8 cellular contexts compared by ENCODE assay signal in the genomic region with DNA sequence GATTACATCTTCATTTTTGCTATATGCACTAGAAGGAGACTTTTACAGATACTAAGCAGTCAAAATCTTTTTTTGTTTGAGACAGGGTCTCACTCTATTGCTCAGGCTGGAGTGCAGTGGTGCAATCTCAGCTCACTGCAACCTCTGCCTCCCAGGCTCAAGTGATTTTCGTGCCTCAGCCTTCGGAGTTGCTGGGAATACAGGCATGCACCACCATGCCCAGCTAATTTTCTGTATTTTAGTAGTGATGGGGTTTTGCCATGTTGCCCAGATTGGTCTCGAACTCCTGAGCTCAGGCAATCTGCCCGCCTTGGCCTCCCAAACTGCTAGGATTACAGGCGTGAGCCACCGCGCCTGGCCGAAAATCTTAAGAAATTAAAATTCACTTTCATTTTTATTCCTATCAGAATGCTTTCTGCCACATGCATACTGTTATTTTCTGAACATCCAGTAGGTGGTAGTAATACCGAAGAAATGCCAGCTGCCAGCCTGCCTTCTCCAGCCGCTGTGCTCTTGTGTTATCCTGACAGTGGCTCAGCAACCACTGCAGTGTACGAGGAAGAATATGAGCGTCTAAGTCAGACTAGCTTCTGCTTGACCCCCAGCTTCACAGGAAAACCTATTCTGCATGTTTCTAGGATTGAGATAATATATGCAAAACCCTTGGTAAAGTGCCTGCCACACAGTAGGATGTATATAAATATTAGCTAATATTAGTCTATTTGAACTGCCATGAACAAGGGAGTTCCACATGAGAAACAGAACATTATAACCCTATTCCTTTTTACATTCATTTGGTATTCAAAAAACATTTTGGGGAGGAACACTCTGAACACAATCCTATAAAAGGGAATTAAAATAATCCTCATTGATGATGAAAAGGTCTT. TPM values are rescaled to one million over a fixed set of nuclear protein-coding genes. Genes with fewer than 3 reads are reported as not detected.
DNase-seq lines count a peak whose midpoint lies in the region; ATAC-seq and TF ChIP-seq lines count a peak whose summit lies in the region.

No MANE protein-coding gene starts in this region.

- H3K4me2 ChIP-seq in parathyroid adenoma (ENCODE audit: low read length), result no peak overlapping the region

- CTCF ChIA-PET in activated naive CD4-positive, alpha-beta T cell treated with anti-CD3 and anti-CD28 coated beads, Interleukin-2, amount 10 ng/mL, durations not matched to agents 7 days and 5 days (lab: Charles Lee), result interaction anchor here (1.0 to 3.4 kb wide), 12 partner anchors 10 to 620 kb away, joined by 3 to 12 read pairs (median 5); a partner anchor contains a TSS

- H3K9ac ChIP-seq in parathyroid adenoma, result no peak overlapping the region

- no peaks in the 10 kb centered on the region for H3K9me3 Mint-ChIP-seq in activated naive CD4-positive, alpha-beta T cell treated with anti-CD3 and anti-CD28 coated beads, Interleukin-2, amount 10 ng/mL, durations not matched to agents 7 days and 5 days

- H3K4me1 ChIP-seq in RWPE2 (ENCODE audit: insufficient read depth, poor library complexity, severe bottlenecking) (no peaks in the 10 kb centered on the region), parathyroid adenoma (peaks cover 21% of the 10 kb centered on the region)

- no peaks in the 10 kb centered on the region for H3K9me3 ChIP-seq in RWPE2 (ENCODE audit: severe bottlenecking)
- H3K9me3 ChIP-seq in parathyroid adenoma (ENCODE audit: control insufficient read depth, low read length), result no peaks in the 10 kb centered on the region

- H3K27me3 ChIP-seq in RWPE2 (ENCODE audit: insufficient read depth, poor library complexity, severe bottlenecking) (no peaks in the 10 kb centered on the region), parathyroid adenoma (ENCODE audit: control insufficient read depth, insufficient read depth, low read length) (no peaks in the 10 kb centered on the region)

- DNase-seq in Daoy (ENCODE audit: low read depth) (peak; percentile 75), LoVo (ENCODE audit: low spot score) (peak; percentile 43), RWPE2 (ENCODE audit: low spot score) (no peak), globus pallidus (ENCODE audit: low spot score) (peak; percentile 71), T1000 (lab: John Stamatoyannopoulos, UW) (no peak)
- peak; percentile 59 for DNase-seq in activated naive CD4-positive, alpha-beta T cell treated with anti-CD3 and anti-CD28 coated beads, Interleukin-2, amount 10 ng/mL, durations not matched to agents 7 days and 5 days

- peak overlapping the region; percentile 57 for H2AFZ ChIP-seq in parathyroid adenoma

- H3K4me3 Mint-ChIP-seq in activated naive CD4-positive, alpha-beta T cell treated with anti-CD3 and anti-CD28 coated beads, Interleukin-2, amount 10 ng/mL, durations not matched to agents 7 days and 5 days, result no peak overlapping the region

- H3K27ac Mint-ChIP-seq in activated naive CD4-positive, alpha-beta T cell treated with anti-CD3 and anti-CD28 coated beads, Interleukin-2, amount 10 ng/mL, durations not matched to agents 7 days and 5 days, result no peak overlapping the region

- H3K4me3 ChIP-seq in RWPE2 (ENCODE audit: severe bottlenecking), result no peak overlapping the region
- no peak overlapping the region for H3K4me3 ChIP-seq in parathyroid adenoma (ENCODE audit: low read depth, low read length)

- no peaks in the 10 kb centered on the region for H3K79me2 ChIP-seq in parathyroid adenoma

- H3K27ac ChIP-seq in RWPE2 (ENCODE audit: poor library complexity, severe bottlenecking) (no peak overlapping the region), parathyroid adenoma (no peak overlapping the region)

- H3K27me3 Mint-ChIP-seq in activated naive CD4-positive, alpha-beta T cell treated with anti-CD3 and anti-CD28 coated beads, Interleukin-2, amount 10 ng/mL, durations not matched to agents 7 days and 5 days, result no peaks in the 10 kb centered on the region

- TF ChIP-seq CTCF in RWPE2 (IDR thresholded peaks at IDR 0.05; ENCODE audit: poor library complexity, severe bottlenecking) (peak; percentile 61), parathyroid adenoma (IDR thresholded peaks at IDR 0.05) (peak; percentile 87)

- peaks cover 2% of the 10 kb centered on the region for H3K36me3 Mint-ChIP-seq in activated naive CD4-positive, alpha-beta T cell treated with anti-CD3 and anti-CD28 coated beads, Interleukin-2, amount 10 ng/mL, durations not matched to agents 7 days and 5 days

- ATAC-seq in GM21737 (IDR thresholded peaks at IDR 0.05; ENCODE audit: unreplicated experiment) (peak; percentile 64), RWPE2 (ENCODE audit: low read depth) (peak; percentile 58; the same call in 2 of the 3 replicates)

- H3K36me3 ChIP-seq in RWPE2 (ENCODE audit: low read depth) (no peaks in the 10 kb centered on the region), parathyroid adenoma (ENCODE audit: control insufficient read depth, insufficient read depth, low read length) (no peaks in the 10 kb centered on the region)

- peaks cover 12% of the 10 kb centered on the region for H3K4me1 Mint-ChIP-seq in activated naive CD4-positive, alpha-beta T cell treated with anti-CD3 and anti-CD28 coated beads, Interleukin-2, amount 10 ng/mL, durations not matched to agents 7 days and 5 days

RNA-seq across cellular contexts. Expression of a gene that starts 54.2 kb away (rescaled TPM):
- total RNA-seq in Daoy (2014; rRNA removed; shearing (Covaris generic)), result 58.5 and 60.9 TPM in 2 replicates

Comparison
In these comparisons a context has a peak if more than half of its experiments do, and no peak if none do; other contexts are left out.
1. DNase-seq: peak in Daoy (single experiment), LoVo (single experiment), activated naive CD4-positive, alpha-beta T cell treated with anti-CD3 and anti-CD28 coated beads, Interleukin-2, amount 10 ng/mL, durations not matched to agents 7 days and 5 days (single experiment) and globus pallidus (single experiment); none in RWPE2 (single experiment) and T1000 (single experiment).